In the genomic region with DNA sequence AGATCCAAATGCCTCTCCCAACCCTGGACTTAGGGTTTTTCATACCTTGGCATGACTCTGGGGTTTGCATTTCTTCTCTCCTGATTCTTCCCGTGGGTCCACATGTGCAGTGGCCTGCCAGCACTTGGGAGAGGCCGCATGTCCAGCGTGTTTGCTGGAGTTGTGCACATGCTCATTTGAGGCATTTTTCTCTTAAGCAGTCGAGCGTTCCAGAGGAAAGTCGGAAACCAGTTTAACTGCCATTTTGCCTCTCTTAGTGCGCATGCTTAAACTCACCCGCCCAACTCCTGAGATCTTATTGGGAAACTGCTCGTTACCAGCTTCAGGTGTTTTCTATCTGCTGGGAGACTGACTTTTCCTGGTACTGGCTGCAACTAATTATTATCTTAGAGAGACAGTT, we compare ENCODE assay signal across 25 cellular contexts.
"Had no signal": no experiment of that assay in that cellular context is flagged by ENCODE, and none has a peak within 500 bp of the region (broad histone marks: within the 10 kb centered on the region; RNA-seq: fewer than 3 reads in every experiment).

No MANE protein-coding gene starts in this region.

- H3K4me1 Mint-ChIP-seq: immature natural killer cell; naive thymus-derived CD8-positive, alpha-beta T cell; stimulated activated naive B cell treated with anti-CD40 and anti-IgM and Interleukin-4, amounts not matched to agents 10 μg/mL and 1 μg/mL and 100 μg/mL, for 72 hours had no signal

- H3K4me3 ChIP-seq: left lung, lower lobe of right lung, right atrium auricular region, right lobe of liver, smooth muscle cell, stomach, thoracic aorta, tibial artery, upper lobe of right lung had no signal

- H3K36me3 ChIP-seq: left lung, lower lobe of right lung, neutrophil, right atrium auricular region, right lobe of liver, stomach, thoracic aorta, tibial artery, upper lobe of right lung had no signal

- H3K4me2 ChIP-seq: smooth muscle cell had no signal

- H3K4me1 ChIP-seq: left lung, lower lobe of right lung, right atrium auricular region, right lobe of liver, stomach, tibial artery, upper lobe of right lung had no signal

- H3K27ac ChIP-seq: left lung, lower lobe of right lung, neutrophil, right atrium auricular region, right lobe of liver, stomach, thoracic aorta, tibial artery, upper lobe of right lung had no signal

- H3K36me3 Mint-ChIP-seq: immature natural killer cell; naive thymus-derived CD8-positive, alpha-beta T cell; stimulated activated naive B cell treated with anti-CD40 and anti-IgM and Interleukin-4, amounts not matched to agents 10 μg/mL and 1 μg/mL and 100 μg/mL, for 72 hours had no signal

- H3K27me3 Mint-ChIP-seq: naive thymus-derived CD8-positive, alpha-beta T cell; progenitor cell of endocrine pancreas; stimulated activated naive B cell treated with anti-CD40 and anti-IgM and Interleukin-4, amounts not matched to agents 10 μg/mL and 1 μg/mL and 100 μg/mL, for 72 hours had no signal

- H3K4me3 Mint-ChIP-seq: immature natural killer cell; naive thymus-derived CD8-positive, alpha-beta T cell; nephron; neural crest cell; stimulated activated naive B cell treated with anti-CD40 and anti-IgM and Interleukin-4, amounts not matched to agents 10 μg/mL and 1 μg/mL and 100 μg/mL, for 72 hours had no signal

- H3K27ac Mint-ChIP-seq: immature natural killer cell; naive thymus-derived CD8-positive, alpha-beta T cell; nephron; progenitor cell of endocrine pancreas; stimulated activated naive B cell treated with anti-CD40 and anti-IgM and Interleukin-4, amounts not matched to agents 10 μg/mL and 1 μg/mL and 100 μg/mL, for 72 hours had no signal

- H3K9me3 Mint-ChIP-seq: nephron, neural crest cell had no signal

- H3K27me3 ChIP-seq: left lung, neutrophil, right atrium auricular region, right lobe of liver, stomach, tibial artery, upper lobe of right lung had no signal

- DNase-seq: hypothalamus; immature natural killer cell; kidney; left colon; lower lobe of right lung; mammary epithelial cell; mesenchymal stem cell; naive thymus-derived CD8-positive, alpha-beta T cell; occipital lobe; right lobe of liver; stimulated activated CD4-positive, alpha-beta T cell treated with anti-CD3 and anti-CD28 coated beads, Interleukin-1b, Interleukin-23, amount 100 ng/mL, for 48 hours; stimulated activated CD4-positive, alpha-beta T cell treated with anti-CD3 and anti-CD28 coated beads, Interleukin-2, amount 100 ng/mL, for 48 hours; stimulated activated naive B cell treated with anti-CD40 and anti-IgM and Interleukin-4, amounts not matched to agents 10 μg/mL and 1 μg/mL and 100 μg/mL, for 72 hours; stimulated activated naive CD8-positive, alpha-beta T cell treated with anti-CD3 and anti-CD28 coated beads, Interleukin-15, Interleukin-2, amounts not matched to agents 100 U/mL and 50 U/mL, for 24 hours; stomach; tibial artery; upper lobe of right lung had no signal

- H3K9me3 ChIP-seq: left lung, lower lobe of right lung, neutrophil, right atrium auricular region, right lobe of liver, stomach, thoracic aorta, tibial artery, upper lobe of right lung had no signal
